Comparison of ENCODE assay signal across 8 cellular contexts in genomic region chr6:43170452-43171283, GRCh38. TPM values are rescaled to one million over a fixed set of nuclear protein-coding genes. Genes with fewer than 3 reads are reported as not detected.
DNase-seq lines count a peak whose midpoint lies in the region; ATAC-seq and TF ChIP-seq lines count a peak whose summit lies in the region.

Gene SRF (plus strand): TSS chr6:43171269. CDS start chr6:43171657, 388 bp downstream.

- peaks cover 38% of the 10 kb centered on the region for H3K4me1 Mint-ChIP-seq in activated T-cell treated with anti-CD3 and anti-CD28 coated beads, Interleukin-2, amount 50 U/mL, for 4 hours (ENCODE audit: low read depth)

- no peaks in the 10 kb centered on the region for H3K27me3 ChIP-seq in Panc1 (ENCODE audit: control insufficient read depth, insufficient read depth, low read length)
- no peaks in the 10 kb centered on the region for H3K27me3 ChIP-seq in esophagus muscularis mucosa
- H3K27me3 ChIP-seq in muscle layer of duodenum (ENCODE audit: low read depth, low read length): no peaks in the 10 kb centered on the region

- TF ChIP-seq CTCF in Panc1 (IDR thresholded peaks at IDR 0.05) (no peak), esophagus muscularis mucosa (IDR thresholded peaks at IDR 0.05) (no peak)

- ATAC-seq in GM21717 (IDR thresholded peaks at IDR 0.05; ENCODE audit: unreplicated experiment) (peak; percentile 44), Panc1 (peak; percentile 84)
- ATAC-seq in activated T-cell treated with anti-CD3 and anti-CD28 coated beads, Interleukin-2, amount 50 U/mL, for 4 hours: peak; percentile 80 to 82

- H3K9me3 ChIP-seq in Panc1 (ENCODE audit: control insufficient read depth, insufficient read depth, low read depth, low read length) (no peaks in the 10 kb centered on the region), esophagus muscularis mucosa (no peaks in the 10 kb centered on the region), muscle layer of duodenum (ENCODE audit: control insufficient read depth in 1 of 2, low read length in 2 of 2) (no peaks in the 10 kb centered on the region)

- peak; percentile 9 for TF ChIP-seq POLR2A in esophagus muscularis mucosa (IDR thresholded peaks at IDR 0.05; ENCODE audit: low read depth)

- peak within 1 kb of the TSS; percentile 90 for H3K4me3 Mint-ChIP-seq in activated T-cell treated with anti-CD3 and anti-CD28 coated beads, Interleukin-2, amount 50 U/mL, for 4 hours

- POLR2A ChIA-PET in Panc1 (lab: Charles Lee): interaction anchor here (0.5 to 1.2 kb wide), 5 partner anchors 19 to 619 kb away, joined by 3 to 9 read pairs (median 4); no protein-coding TSS in a partner anchor

- H3K27ac ChIP-seq in Panc1 (ENCODE audit: low read length) (peak within 1 kb of the TSS; percentile 82), esophagus muscularis mucosa (replicated peaks in 1 of 4) (peak within 1 kb of the TSS; percentile 98 to 100 (median 99)), muscle layer of duodenum (ENCODE audit: low read length) (peak within 1 kb of the TSS; percentile 95)

- H3K36me3 Mint-ChIP-seq in activated T-cell treated with anti-CD3 and anti-CD28 coated beads, Interleukin-2, amount 50 U/mL, for 4 hours (ENCODE audit: insufficient read depth): peaks cover 9% of the 10 kb centered on the region

- in situ Hi-C loops in Panc1 (cut with HindIII; ENCODE audit: low pct_unique_long_range_greater_than_20kb, low sequenced_read_pairs): no loop called here

- H3K27me3 Mint-ChIP-seq in activated T-cell treated with anti-CD3 and anti-CD28 coated beads, Interleukin-2, amount 50 U/mL, for 4 hours (ENCODE audit: low read depth): no peaks in the 10 kb centered on the region

- intact Hi-C loops in Panc1 (cut with micrococcal nuclease; ENCODE audit: unreplicated experiment) (no loop called here), esophagus muscularis mucosa (cut with DNase I) (loop anchor here (10.0 kb wide), 1 partner anchor 344 kb away; the partner anchor contains the start of genes LRRC73, POLR1C and YIPF3)

- TSS peak; percentile 99 for BruUV-seq in Panc1 (replicated peaks; lab: Mats Ljungman, UMichigan)

- CTCF ChIA-PET in Panc1 (lab: Charles Lee): interaction anchor here (0.6 kb wide), 1 partner anchor 256 kb away, joined by 5 read pairs; the partner anchor contains the start of gene ABCC10

- H3K9me3 Mint-ChIP-seq in activated T-cell treated with anti-CD3 and anti-CD28 coated beads, Interleukin-2, amount 50 U/mL, for 4 hours: no peaks in the 10 kb centered on the region

- WGBS in esophagus muscularis mucosa: under 1% methylated on average over 40 of the region's 43 CpGs

- H3K4me3 ChIP-seq in Panc1 (ENCODE audit: low read depth in 2 of 2, low read length in 2 of 2) (peak within 1 kb of the TSS; percentile 82 to 90), esophagus muscularis mucosa (peak within 1 kb of the TSS; percentile 88 to 96 (median 96)), muscle layer of duodenum (ENCODE audit: low read depth in 1 of 2, low read length in 2 of 2) (peak within 1 kb of the TSS; percentile 81 to 91)

- peaks cover 19% of the 10 kb centered on the region for H3K4me1 ChIP-seq in Panc1 (ENCODE audit: control insufficient read depth, insufficient read depth, low read length)
- H3K4me1 ChIP-seq in esophagus muscularis mucosa: peaks cover 28 to 38% (median 36%) of the 10 kb centered on the region in 4 donors
- peaks cover 17 to 19% of the 10 kb centered on the region in 2 donors for H3K4me1 ChIP-seq in muscle layer of duodenum (ENCODE audit: control insufficient read depth in 1 of 2, insufficient read depth in 2 of 2, low read length in 2 of 2)

- TF ChIP-seq EP300 in esophagus muscularis mucosa (IDR thresholded peaks at IDR 0.05): no peak

- H3K36me3 ChIP-seq in Panc1 (ENCODE audit: control insufficient read depth, insufficient read depth, low read length) (peaks cover 4% of the 10 kb centered on the region; the same call in 1 of the 2 replicates), esophagus muscularis mucosa (peaks cover 5 to 7% (median 5%) of the 10 kb centered on the region in 4 donors), muscle layer of duodenum (ENCODE audit: control insufficient read depth in 1 of 2, insufficient read depth in 2 of 2, low read length in 2 of 2) (peaks cover 8% of the 10 kb centered on the region in 2 donors)

- DNase-seq in DMS153 treated with DMSO at 0.1 percent for 48 hours (lab: John Stamatoyannopoulos, UW; ENCODE audit: unreplicated experiment) (peak; percentile 94), KG1 (lab: John Stamatoyannopoulos, UW) (peak; percentile 98), Panc1 (ENCODE audit: low read depth, low spot score) (peak; percentile 94), esophagus muscularis mucosa (ENCODE audit: extremely low spot score) (peak; percentile 100)
- DNase-seq in activated T-cell treated with anti-CD3 and anti-CD28 coated beads, Interleukin-2, amount 50 U/mL, for 4 hours: peak; percentile 99
- DNase-seq in stimulated activated CD8-positive, alpha-beta memory T cell treated with anti-CD3 and anti-CD28 coated beads, Interleukin-7, amount 100 ng/mL, for 4 hours (ENCODE audit: low read depth in 2 of 2): peak; percentile 97 to 99

RNA-seq across cellular contexts. Expression of gene SRF, which starts in this region (rescaled TPM):
- total RNA-seq in Panc1 (2021; ENCODE audit: unreplicated experiment) (48.9 TPM), esophagus muscularis mucosa (100 to 1,000 TPM; 111 to 183 (median 153) TPM)
- polyA plus RNA-seq in Panc1 (2012; ENCODE audit: insufficient read length): 60.8 TPM
- 10 to 100 TPM; 72.0 to 80.1 (median 72.8) TPM for total RNA-seq in activated T-cell treated with anti-CD3 and anti-CD28 coated beads, Interleukin-2, amount 50 U/mL, for 4 hours

Comparison
In these comparisons a context has a peak if more than half of its experiments do, and no peak if none do; other contexts are left out.
1. Peak in every context shown above with its lines: DNase-seq, ATAC-seq, H3K4me3 ChIP-seq and H3K27ac ChIP-seq.